In the genomic region with DNA sequence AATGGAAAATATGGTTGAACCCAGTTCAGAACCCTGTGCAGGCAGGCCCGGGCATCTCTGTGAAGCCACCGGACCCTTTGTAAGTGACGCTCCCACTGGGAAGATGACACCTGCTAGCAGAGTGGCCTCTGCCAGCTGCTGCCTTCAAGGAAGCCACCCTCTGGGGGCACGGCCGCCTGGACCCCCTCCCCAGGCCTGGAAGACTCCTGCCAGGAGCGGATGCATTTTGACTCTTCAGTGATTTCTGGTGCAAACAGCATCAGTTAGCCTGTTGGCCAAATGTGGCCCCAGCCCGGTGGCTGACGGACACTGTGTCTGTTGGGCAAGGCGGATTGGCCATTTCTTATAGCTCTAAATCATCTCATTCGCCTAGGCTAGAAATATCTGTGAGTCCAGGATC, we compare ENCODE assay signal across 24 cellular contexts.
"Had no signal": no experiment of that assay in that cellular context is flagged by ENCODE, and none has a peak within 500 bp of the region (broad histone marks: within the 10 kb centered on the region; RNA-seq: fewer than 3 reads in every experiment).

No MANE protein-coding gene starts in this region.

- H3K36me3 Mint-ChIP-seq: mesothelial cell of epicardium; naive B cell; natural killer cell; stimulated activated memory B cell treated with anti-CD40 and anti-IgM and Interleukin-4, amounts not matched to agents 10 μg/mL and 1 μg/mL and 100 μg/mL, for 72 hours had no signal

- H3K4me1 ChIP-seq: parathyroid adenoma, right atrium auricular region, right lobe of liver, tibial nerve, upper lobe of left lung had no signal

- H3K27me3 ChIP-seq: heart right ventricle, hepatocyte, right atrium auricular region, right lobe of liver, tibial nerve, upper lobe of left lung had no signal

- H3K9me3 Mint-ChIP-seq: mesothelial cell of epicardium; natural killer cell; nephron progenitor cell; stimulated activated memory B cell treated with anti-CD40 and anti-IgM and Interleukin-4, amounts not matched to agents 10 μg/mL and 1 μg/mL and 100 μg/mL, for 72 hours; stimulated activated naive CD8-positive, alpha-beta T cell treated with anti-CD3 and anti-CD28 coated beads, Interleukin-15, amount 100 ng/mL, for 72 hours had no signal

- H3K27ac Mint-ChIP-seq: mesothelial cell of epicardium; naive B cell; natural killer cell; stimulated activated memory B cell treated with anti-CD40 and anti-IgM and Interleukin-4, amounts not matched to agents 10 μg/mL and 1 μg/mL and 100 μg/mL, for 72 hours had no signal

- H3K27ac ChIP-seq: heart right ventricle, hepatocyte, parathyroid adenoma, right atrium auricular region, right lobe of liver, tibial nerve, upper lobe of left lung had no signal

- H3K4me1 Mint-ChIP-seq: natural killer cell; stimulated activated memory B cell treated with anti-CD40 and anti-IgM and Interleukin-4, amounts not matched to agents 10 μg/mL and 1 μg/mL and 100 μg/mL, for 72 hours; stimulated activated naive CD8-positive, alpha-beta T cell treated with anti-CD3 and anti-CD28 coated beads, Interleukin-15, amount 100 ng/mL, for 72 hours had no signal

- H3K9me3 ChIP-seq: heart right ventricle, right atrium auricular region, right lobe of liver, tibial nerve, upper lobe of left lung had no signal

- H3K4me3 ChIP-seq: heart right ventricle, hepatocyte, lung, right atrium auricular region, right lobe of liver, smooth muscle cell, tibial nerve, upper lobe of left lung had no signal

- H3K27me3 Mint-ChIP-seq: naive B cell; stimulated activated naive CD8-positive, alpha-beta T cell treated with anti-CD3 and anti-CD28 coated beads, Interleukin-15, amount 100 ng/mL, for 72 hours had no signal

- H3K36me3 ChIP-seq: heart right ventricle, right atrium auricular region, right lobe of liver, tibial nerve, upper lobe of left lung had no signal

- DNase-seq: heart right ventricle; islet precursor cell; mesendoderm; naive B cell; natural killer cell; nephron progenitor cell; nucleus accumbens; right lobe of liver; stimulated activated CD4-positive, alpha-beta T cell treated with anti-CD3 and anti-CD28 coated beads, Interleukin-1b, Interleukin-23, amount 100 ng/mL, for 48 hours; stimulated activated CD4-positive, alpha-beta T cell treated with anti-CD3 and anti-CD28 coated beads, Interleukin-2, amount 100 ng/mL, for 48 hours; stimulated activated CD4-positive, alpha-beta T cell treated with anti-CD3 and anti-CD28 coated beads, Interleukin-4, amount 100 ng/mL, for 4 hours; stimulated activated CD8-positive, alpha-beta memory T cell treated with anti-CD3 and anti-CD28 coated beads, Interleukin-4, amount 100 ng/mL, for 48 hours; stimulated activated naive CD4-positive, alpha-beta T cell treated with Interleukin-2 at 50 U/mL for 16 hours; stimulated activated naive CD8-positive, alpha-beta T cell treated with anti-CD3 and anti-CD28 coated beads, Interleukin-15, amount 100 ng/mL, for 72 hours; substantia nigra; upper lobe of left lung had no signal

- H3K4me3 Mint-ChIP-seq: mesothelial cell of epicardium; naive B cell; natural killer cell; nephron progenitor cell; stimulated activated memory B cell treated with anti-CD40 and anti-IgM and Interleukin-4, amounts not matched to agents 10 μg/mL and 1 μg/mL and 100 μg/mL, for 72 hours; stimulated activated naive CD8-positive, alpha-beta T cell treated with anti-CD3 and anti-CD28 coated beads, Interleukin-15, amount 100 ng/mL, for 72 hours had no signal

- ATAC-seq: natural killer cell; right lobe of liver; stimulated activated memory B cell treated with anti-CD40 and anti-IgM and Interleukin-4, amounts not matched to agents 10 μg/mL and 1 μg/mL and 100 μg/mL, for 72 hours; stimulated activated naive CD8-positive, alpha-beta T cell treated with anti-CD3 and anti-CD28 coated beads, Interleukin-15, amount 100 ng/mL, for 72 hours had no signal
